In genomic region chr5:100827481-100827889, GRCh38 we compare ENCODE assay signal across 9 cellular contexts.
DNase-seq lines count a peak whose midpoint lies in the region; ATAC-seq and TF ChIP-seq lines count a peak whose summit lies in the region.
"Had no signal": no experiment of that assay in that cellular context is flagged by ENCODE, and none has a peak within 500 bp of the region (broad histone marks: within the 10 kb centered on the region; RNA-seq: fewer than 3 reads in every experiment).

No MANE protein-coding gene starts in this region.

- peaks cover 11% of the 10 kb centered on the region for H3K36me3 Mint-ChIP-seq in neural progenitor cell

- H3F3A ChIP-seq in neural progenitor cell (ENCODE audit: low read depth) = no peaks in the 10 kb centered on the region

- ATAC-seq in HG02610 (IDR thresholded peaks at IDR 0.05; ENCODE audit: unreplicated experiment) = peak; percentile 26

- H3K4me2 ChIP-seq in neural progenitor cell = no peak overlapping the region

- no peaks in the 10 kb centered on the region for H4K20me1 ChIP-seq in neural progenitor cell (ENCODE audit: low read depth)

- no peaks in the 10 kb centered on the region for H3K27me3 ChIP-seq in neural progenitor cell
- H3K27me3 ChIP-seq: pancreas had no signal

- peak overlapping the region; percentile 15 for H3K4me3 Mint-ChIP-seq in neural progenitor cell

- H3K9me3 ChIP-seq in neural progenitor cell (ENCODE audit: low read depth) = no peaks in the 10 kb centered on the region
- H3K9me3 ChIP-seq: pancreas had no signal

- H3K9ac ChIP-seq in neural progenitor cell = no peak overlapping the region

- in situ Hi-C loops in astrocyte of the spinal cord (cut with HindIII; ENCODE audit: low sequenced_read_pairs) = no loop called here

- TF ChIP-seq CTCF in astrocyte of the spinal cord (IDR thresholded peaks at IDR 0.05; ENCODE audit: low read depth, low read length) (no peak), neural progenitor cell (IDR thresholded peaks at IDR 0.05) (no peak)

- peaks cover 4% of the 10 kb centered on the region for H3K9me3 Mint-ChIP-seq in neural progenitor cell

- no peaks in the 10 kb centered on the region for H3K36me3 ChIP-seq in neural progenitor cell
- H3K36me3 ChIP-seq: pancreas had no signal

- no peak overlapping the region for H2AFZ ChIP-seq in neural progenitor cell (replicated peaks)

- H3K27me3 Mint-ChIP-seq in neural progenitor cell (ENCODE audit: insufficient read depth, low read depth) = no peaks in the 10 kb centered on the region

- no peaks in the 10 kb centered on the region for H3K79me2 ChIP-seq in neural progenitor cell (ENCODE audit: low read depth)

- H3K27ac ChIP-seq in neural progenitor cell = no peak overlapping the region
- H3K27ac ChIP-seq: pancreas had no signal

- DNase-seq in NCI-H82 (lab: John Stamatoyannopoulos, UW) (peak; percentile 12), NCI-H82 treated with DMSO at 0.1 percent for 48 hours (lab: John Stamatoyannopoulos, UW; ENCODE audit: unreplicated experiment) (no peak), NCI-H1436 treated with DMSO at 0.1 percent for 48 hours (lab: John Stamatoyannopoulos, UW) (peak; percentile 14), astrocyte of the spinal cord (ENCODE audit: low read depth, low spot score) (peak; percentile 14), neural progenitor cell (ENCODE audit: low spot score) (no peak), SIG-M5 treated with dmso at 0.1 percent for 504 hours (lab: John Stamatoyannopoulos, UW; ENCODE audit: unreplicated experiment) (no peak), AG08396 (ENCODE audit: low spot score) (no peak)
- DNase-seq: pancreas had no signal

- H3K4me3 ChIP-seq in astrocyte of the spinal cord (ENCODE audit: low read depth, low read length) (no peak overlapping the region), neural progenitor cell (no peak overlapping the region)
- H3K4me3 ChIP-seq: pancreas had no signal

- peak overlapping the region; percentile 94 for H3K27ac Mint-ChIP-seq in neural progenitor cell

- peaks cover 31% of the 10 kb centered on the region for H3K4me1 Mint-ChIP-seq in neural progenitor cell

- no peaks in the 10 kb centered on the region for H3K4me1 ChIP-seq in neural progenitor cell
- H3K4me1 ChIP-seq: pancreas had no signal

Comparison
In these comparisons a context has a peak if more than half of its experiments do, and no peak if none do; other contexts are left out.
1. DNase-seq: peak in NCI-H82 (single experiment), NCI-H1436 treated with DMSO at 0.1 percent for 48 hours (single experiment) and astrocyte of the spinal cord (single experiment); none in NCI-H82 treated with DMSO at 0.1 percent for 48 hours (single experiment), neural progenitor cell (single experiment), SIG-M5 treated with dmso at 0.1 percent for 504 hours (single experiment) and AG08396 (single experiment).